ENCODE assay signal across 1 cellular context in the genomic region with DNA sequence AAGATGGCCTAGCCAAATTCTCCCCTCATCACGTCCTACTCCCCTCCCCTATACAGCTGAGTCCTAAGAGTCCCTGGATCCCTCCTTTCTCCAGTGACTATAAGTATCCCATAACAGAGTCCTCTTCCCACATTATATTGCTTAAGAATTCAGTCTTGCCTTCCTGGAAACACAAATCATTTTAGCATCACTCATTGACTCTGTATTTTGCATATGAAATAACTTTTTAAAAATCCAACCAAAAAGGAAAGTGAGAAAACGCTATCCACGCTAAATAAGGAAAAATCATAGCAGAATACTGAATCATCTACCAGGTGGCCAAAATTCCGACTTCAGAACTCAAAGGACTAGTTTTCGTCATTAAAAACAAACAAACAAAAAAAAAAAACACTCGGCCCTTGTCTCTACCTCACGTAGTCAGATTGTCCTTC.
TF ChIP-seq lines count a peak whose summit lies in the region.

No MANE protein-coding gene starts in this region.

TF ChIP-seq in HCT116, 20 proteins besides CTCF, POLR2A, EP300 and RAD21:
- TF ChIP-seq, protein P1, sequence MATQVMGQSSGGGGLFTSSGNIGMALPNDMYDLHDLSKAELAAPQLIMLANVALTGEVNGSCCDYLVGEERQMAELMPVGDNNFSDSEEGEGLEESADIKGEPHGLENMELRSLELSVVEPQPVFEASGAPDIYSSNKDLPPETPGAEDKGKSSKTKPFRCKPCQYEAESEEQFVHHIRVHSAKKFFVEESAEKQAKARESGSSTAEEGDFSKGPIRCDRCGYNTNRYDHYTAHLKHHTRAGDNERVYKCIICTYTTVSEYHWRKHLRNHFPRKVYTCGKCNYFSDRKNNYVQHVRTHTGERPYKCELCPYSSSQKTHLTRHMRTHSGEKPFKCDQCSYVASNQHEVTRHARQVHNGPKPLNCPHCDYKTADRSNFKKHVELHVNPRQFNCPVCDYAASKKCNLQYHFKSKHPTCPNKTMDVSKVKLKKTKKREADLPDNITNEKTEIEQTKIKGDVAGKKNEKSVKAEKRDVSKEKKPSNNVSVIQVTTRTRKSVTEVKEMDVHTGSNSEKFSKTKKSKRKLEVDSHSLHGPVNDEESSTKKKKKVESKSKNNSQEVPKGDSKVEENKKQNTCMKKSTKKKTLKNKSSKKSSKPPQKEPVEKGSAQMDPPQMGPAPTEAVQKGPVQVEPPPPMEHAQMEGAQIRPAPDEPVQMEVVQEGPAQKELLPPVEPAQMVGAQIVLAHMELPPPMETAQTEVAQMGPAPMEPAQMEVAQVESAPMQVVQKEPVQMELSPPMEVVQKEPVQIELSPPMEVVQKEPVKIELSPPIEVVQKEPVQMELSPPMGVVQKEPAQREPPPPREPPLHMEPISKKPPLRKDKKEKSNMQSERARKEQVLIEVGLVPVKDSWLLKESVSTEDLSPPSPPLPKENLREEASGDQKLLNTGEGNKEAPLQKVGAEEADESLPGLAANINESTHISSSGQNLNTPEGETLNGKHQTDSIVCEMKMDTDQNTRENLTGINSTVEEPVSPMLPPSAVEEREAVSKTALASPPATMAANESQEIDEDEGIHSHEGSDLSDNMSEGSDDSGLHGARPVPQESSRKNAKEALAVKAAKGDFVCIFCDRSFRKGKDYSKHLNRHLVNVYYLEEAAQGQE (IDR thresholded peaks at IDR 0.05; ENCODE audit: low read depth) = no peak
- TF ChIP-seq, protein P2, sequence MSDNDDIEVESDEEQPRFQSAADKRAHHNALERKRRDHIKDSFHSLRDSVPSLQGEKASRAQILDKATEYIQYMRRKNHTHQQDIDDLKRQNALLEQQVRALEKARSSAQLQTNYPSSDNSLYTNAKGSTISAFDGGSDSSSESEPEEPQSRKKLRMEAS (IDR thresholded peaks at IDR 0.05) = no peak
- TF ChIP-seq EZH2 (IDR thresholded peaks at IDR 0.05) (no peak), EZH2phosphoT487 (IDR thresholded peaks at IDR 0.05; ENCODE audit: borderline replicate concordance) (no peak), SP1 (IDR thresholded peaks at IDR 0.05; ENCODE audit: low read depth) (no peak), CBX3 (IDR thresholded peaks at IDR 0.05; ENCODE audit: low read depth) (no peak), ZNF274 (IDR thresholded peaks at IDR 0.05; ENCODE audit: low read depth, low read length) (no peak), FOSL1 (IDR thresholded peaks at IDR 0.05; ENCODE audit: low read depth) (no peak), CEBPB (IDR thresholded peaks at IDR 0.05; ENCODE audit: low read depth) (no peak), TCF7L2 (IDR thresholded peaks at IDR 0.05; ENCODE audit: borderline replicate concordance, extremely low read depth, insufficient read depth, insufficient read length) (no peak), ZFX (IDR thresholded peaks at IDR 0.05) (no peak), JUND (IDR thresholded peaks at IDR 0.05) (no peak)
